ENCODE assay signal across 28 cellular contexts in the genomic region with DNA sequence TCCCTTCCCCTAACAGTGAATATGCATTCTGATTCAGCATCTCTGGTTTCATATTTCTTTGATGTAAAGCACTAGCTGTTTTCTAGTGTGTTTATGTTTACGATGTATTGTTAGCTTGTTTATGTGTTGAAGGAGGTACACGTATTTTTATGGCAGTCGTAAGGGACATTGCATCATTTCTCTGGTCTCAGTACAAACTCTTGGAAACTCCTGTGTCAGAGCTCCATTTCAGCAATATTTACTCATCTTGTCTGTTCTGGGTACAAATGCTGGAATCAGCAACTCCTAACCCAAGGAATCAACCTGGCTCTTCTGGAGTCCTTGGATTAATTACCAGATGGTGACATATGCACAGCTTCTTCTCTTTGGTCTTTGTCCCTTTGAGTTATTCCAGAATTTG.
"Had no signal": no experiment of that assay in that cellular context is flagged by ENCODE, and none has a peak within 500 bp of the region (broad histone marks: within the 10 kb centered on the region; RNA-seq: fewer than 3 reads in every experiment).

No MANE protein-coding gene starts in this region.

- H3K27me3 ChIP-seq: dorsolateral prefrontal cortex, foreskin keratinocyte, heart right ventricle, neural progenitor cell, right atrium auricular region, sigmoid colon, spleen, testis, tibial artery had no signal

- H3K4me3 Mint-ChIP-seq: memory B cell; mesothelial cell of epicardium; naive B cell; natural killer cell treated with Interleukin-12 subunit alpha and Interleukin-12 subunit beta and Interleukin-15 and Interleukin-18, amount 100 ng/mL, for 72 hours; neural progenitor cell; stimulated activated memory B cell treated with anti-CD40 and anti-IgM and Interleukin-4, amounts not matched to agents 10 μg/mL and 1 μg/mL and 100 μg/mL, for 72 hours; type B pancreatic cell had no signal

- H3K79me2 ChIP-seq: parathyroid adenoma had no signal

- ATAC-seq: foreskin keratinocyte; heart right ventricle; left lobe of liver; mucosa of descending colon; natural killer cell treated with Interleukin-12 subunit alpha and Interleukin-12 subunit beta and Interleukin-15 and Interleukin-18, amount 100 ng/mL, for 72 hours; stimulated activated memory B cell treated with anti-CD40 and anti-IgM and Interleukin-4, amounts not matched to agents 10 μg/mL and 1 μg/mL and 100 μg/mL, for 72 hours; stimulated activated naive CD8-positive, alpha-beta T cell treated with anti-CD3 and anti-CD28 coated beads, Interleukin-15, Interleukin-2, amounts not matched to agents 100 U/mL and 50 U/mL, for 24 hours had no signal

- H3K9me3 ChIP-seq: mucosa of descending colon, sigmoid colon, testis, tibial artery had no signal

- H3K27ac Mint-ChIP-seq: memory B cell; mesothelial cell of epicardium; naive B cell; natural killer cell treated with Interleukin-12 subunit alpha and Interleukin-12 subunit beta and Interleukin-15 and Interleukin-18, amount 100 ng/mL, for 72 hours; neural progenitor cell; progenitor cell of endocrine pancreas; stimulated activated memory B cell treated with anti-CD40 and anti-IgM and Interleukin-4, amounts not matched to agents 10 μg/mL and 1 μg/mL and 100 μg/mL, for 72 hours; type B pancreatic cell had no signal

- H3K4me3 ChIP-seq: dorsolateral prefrontal cortex, heart right ventricle, lung, mucosa of descending colon, neural progenitor cell, right atrium auricular region, sigmoid colon, skin epidermis, spleen, testis, tibial artery had no signal

- H3K4me1 Mint-ChIP-seq: memory B cell; mesothelial cell of epicardium; naive B cell; neural progenitor cell; stimulated activated memory B cell treated with anti-CD40 and anti-IgM and Interleukin-4, amounts not matched to agents 10 μg/mL and 1 μg/mL and 100 μg/mL, for 72 hours had no signal

- H3K9ac ChIP-seq: neural progenitor cell, parathyroid adenoma had no signal

- H3K27ac ChIP-seq: dorsolateral prefrontal cortex, foreskin keratinocyte, heart right ventricle, neural progenitor cell, parathyroid adenoma, right atrium auricular region, sigmoid colon, skin epidermis, spleen, testis, tibial artery had no signal

- H3K4me1 ChIP-seq: foreskin keratinocyte, heart right ventricle, neural progenitor cell, parathyroid adenoma, right atrium auricular region, spleen, testis, tibial artery had no signal

- H3K36me3 Mint-ChIP-seq: memory B cell; naive B cell; natural killer cell treated with Interleukin-12 subunit alpha and Interleukin-12 subunit beta and Interleukin-15 and Interleukin-18, amount 100 ng/mL, for 72 hours; neural progenitor cell; stimulated activated memory B cell treated with anti-CD40 and anti-IgM and Interleukin-4, amounts not matched to agents 10 μg/mL and 1 μg/mL and 100 μg/mL, for 72 hours; type B pancreatic cell had no signal

- H3K27me3 Mint-ChIP-seq: memory B cell; naive B cell; natural killer cell treated with Interleukin-12 subunit alpha and Interleukin-12 subunit beta and Interleukin-15 and Interleukin-18, amount 100 ng/mL, for 72 hours; progenitor cell of endocrine pancreas; stimulated activated memory B cell treated with anti-CD40 and anti-IgM and Interleukin-4, amounts not matched to agents 10 μg/mL and 1 μg/mL and 100 μg/mL, for 72 hours; type B pancreatic cell had no signal

- H3K36me3 ChIP-seq: heart right ventricle, neural progenitor cell, right atrium auricular region, sigmoid colon, spleen, tibial artery had no signal

- H3K9me3 Mint-ChIP-seq: natural killer cell treated with Interleukin-12 subunit alpha and Interleukin-12 subunit beta and Interleukin-15 and Interleukin-18, amount 100 ng/mL, for 72 hours; neural progenitor cell; type B pancreatic cell had no signal

- DNase-seq: dorsolateral prefrontal cortex; effector CD4-positive, alpha-beta T cell; foreskin keratinocyte; glutamatergic neuron; heart right ventricle; hypothalamus; kidney; mucosa of descending colon; naive B cell; sigmoid colon; spleen; stimulated activated CD4-positive, alpha-beta T cell treated with anti-CD3 and anti-CD28 coated beads, Interleukin-4, amount 100 ng/mL, for 4 hours; stimulated activated naive CD8-positive, alpha-beta T cell treated with anti-CD3 and anti-CD28 coated beads, Interleukin-15, Interleukin-2, amounts not matched to agents 100 U/mL and 50 U/mL, for 24 hours; substantia nigra; testis; tibial artery had no signal

- H3K4me2 ChIP-seq: neural progenitor cell had no signal

- H2AFZ ChIP-seq: neural progenitor cell, parathyroid adenoma had no signal
